Comparison of ENCODE assay signal across 8 cellular contexts in genomic region chr5:56819027-56819881, GRCh38. TPM values are rescaled to one million over a fixed set of nuclear protein-coding genes. Genes with fewer than 3 reads are reported as not detected.
DNase-seq lines count a peak whose midpoint lies in the region; ATAC-seq and TF ChIP-seq lines count a peak whose summit lies in the region.

No MANE protein-coding gene starts in this region.

- peak overlapping the region; percentile 11 for H3K4me3 ChIP-seq in CD8-positive, alpha-beta T cell (ENCODE audit: low read depth, low read length)
- H3K4me3 ChIP-seq in breast epithelium: peak overlapping the region; percentile 12 to 80 (median 57)

- H3K36me3 Mint-ChIP-seq in CD8-positive, alpha-beta T cell: peaks cover 17% of the 10 kb centered on the region
- H3K36me3 Mint-ChIP-seq in naive B cell: peaks cover 6 to 22% of the 10 kb centered on the region in 2 donors

- DNase-seq in CD8-positive, alpha-beta T cell: no peak
- DNase-seq in NAMALWA (ENCODE audit: low spot score) (peak; percentile 35), breast epithelium (ENCODE audit: low spot score in 2 of 2) (no peak), naive B cell (peak; percentile 40), occipital lobe (lab: John Stamatoyannopoulos, UW) (no peak), NCI-H748 (lab: John Stamatoyannopoulos, UW; ENCODE audit: unreplicated experiment) (no peak), KG1 (lab: John Stamatoyannopoulos, UW) (no peak)

- no peaks in the 10 kb centered on the region for H3K27me3 ChIP-seq in CD8-positive, alpha-beta T cell (ENCODE audit: insufficient read depth, low read length)
- H3K27me3 ChIP-seq in breast epithelium: no peaks in the 10 kb centered on the region

- no peak for TF ChIP-seq POLR2A in breast epithelium (IDR thresholded peaks at IDR 0.05)

- H3K9me3 Mint-ChIP-seq in CD8-positive, alpha-beta T cell: no peaks in the 10 kb centered on the region
- H3K9me3 Mint-ChIP-seq in naive B cell: no peaks in the 10 kb centered on the region

- H3K9me3 ChIP-seq in CD8-positive, alpha-beta T cell (ENCODE audit: low read length): no peaks in the 10 kb centered on the region
- no peaks in the 10 kb centered on the region for H3K9me3 ChIP-seq in breast epithelium

- intact Hi-C loops in CD8-positive, alpha-beta T cell (cut with DNase I, micrococcal nuclease): loop anchor here (2.0 to 10.0 kb wide), 10 partner anchors 18 to 1646 kb away; partner anchors contain the start of genes DHX29 (in 2 of the 2), MTREX (in 2 of the 2), PLK2 (in 2 of the 2) and SLC38A9 (in 2 of the 2)
- intact Hi-C loops in breast epithelium (cut with DNase I; ENCODE audit: low total_unique reads): no loop called here

- H3K27ac Mint-ChIP-seq in CD8-positive, alpha-beta T cell: peak overlapping the region; percentile 73
- peak overlapping the region; percentile 92 to 98 (median 95) for H3K27ac Mint-ChIP-seq in naive B cell

- no peaks in the 10 kb centered on the region for H3K27me3 Mint-ChIP-seq in CD8-positive, alpha-beta T cell (ENCODE audit: low read depth)
- no peaks in the 10 kb centered on the region for H3K27me3 Mint-ChIP-seq in naive B cell

- TF ChIP-seq CTCF in CD8-positive, alpha-beta T cell (IDR thresholded peaks at IDR 0.05): no peak
- no peak for TF ChIP-seq CTCF in breast epithelium (IDR thresholded peaks at IDR 0.05)

- no peak overlapping the region for H3K27ac ChIP-seq in CD8-positive, alpha-beta T cell (ENCODE audit: low read depth, low read length)
- H3K27ac ChIP-seq in breast epithelium: peak overlapping the region; percentile 78 to 97

- peaks cover 51% of the 10 kb centered on the region for H3K4me1 ChIP-seq in CD8-positive, alpha-beta T cell (ENCODE audit: insufficient read depth, low read length)
- H3K4me1 ChIP-seq in breast epithelium: peaks cover 0 to 4% of the 10 kb centered on the region in 2 donors

- POLR2A ChIA-PET in CD8-positive, alpha-beta T cell (lab: Charles Lee): interaction anchor here (0.7 kb wide), 1 partner anchor 48 kb away, joined by 3 read pairs; no protein-coding TSS in a partner anchor

- peaks cover 59% of the 10 kb centered on the region for H3K4me1 Mint-ChIP-seq in CD8-positive, alpha-beta T cell (ENCODE audit: low read depth)
- H3K4me1 Mint-ChIP-seq in naive B cell: peaks cover 56 to 63% (median 62%) of the 10 kb centered on the region in 3 donors

- CTCF ChIA-PET in CD8-positive, alpha-beta T cell (lab: Charles Lee): interaction anchor here (0.6 to 1.3 kb wide), 4 partner anchors 15 to 548 kb away, joined by 3 to 7 read pairs (median 4); no protein-coding TSS in a partner anchor

- H3K4me3 Mint-ChIP-seq in CD8-positive, alpha-beta T cell: peak overlapping the region; percentile 74
- H3K4me3 Mint-ChIP-seq in naive B cell: peak overlapping the region; percentile 80 to 100 (median 90)

- ATAC-seq in CD8-positive, alpha-beta T cell: no peak
- ATAC-seq in naive B cell (ENCODE audit: low read depth in 2 of 2): no peak
- no peak for ATAC-seq in HG03095 (IDR thresholded peaks at IDR 0.05; ENCODE audit: unreplicated experiment)

- no peaks in the 10 kb centered on the region for H3K36me3 ChIP-seq in CD8-positive, alpha-beta T cell (ENCODE audit: insufficient read depth, low read length)
- H3K36me3 ChIP-seq in breast epithelium: no peaks in the 10 kb centered on the region

RNA-seq across cellular contexts. Expression of gene MAP3K1, which starts 3.9 kb away (rescaled TPM):
- total RNA-seq in CD8-positive, alpha-beta T cell: 10 to 100 TPM; 19.1 TPM
- total RNA-seq in breast epithelium (100 to 1,000 TPM in 1 of 3 donors, 10 to 100 TPM in 2; 14.9 to 138 (median 77.7) TPM), occipital lobe (22.1 TPM)
- polyA plus RNA-seq in naive B cell (ENCODE audit: low read depth in 6 of 6): 100 to 1,000 TPM in 1 of 6 donors, 10 to 100 TPM in 5; 39.8 to 106 (median 90.2) TPM

Comparison
In these comparisons a context has a peak if more than half of its experiments do, and no peak if none do; other contexts are left out.
1. DNase-seq: peak in NAMALWA (single experiment) and naive B cell (single experiment); none in CD8-positive, alpha-beta T cell (0 of 7), breast epithelium (0 of 2), occipital lobe (single experiment), NCI-H748 (single experiment) and KG1 (single experiment).